15 cellular contexts compared by ENCODE assay signal in the genomic region with DNA sequence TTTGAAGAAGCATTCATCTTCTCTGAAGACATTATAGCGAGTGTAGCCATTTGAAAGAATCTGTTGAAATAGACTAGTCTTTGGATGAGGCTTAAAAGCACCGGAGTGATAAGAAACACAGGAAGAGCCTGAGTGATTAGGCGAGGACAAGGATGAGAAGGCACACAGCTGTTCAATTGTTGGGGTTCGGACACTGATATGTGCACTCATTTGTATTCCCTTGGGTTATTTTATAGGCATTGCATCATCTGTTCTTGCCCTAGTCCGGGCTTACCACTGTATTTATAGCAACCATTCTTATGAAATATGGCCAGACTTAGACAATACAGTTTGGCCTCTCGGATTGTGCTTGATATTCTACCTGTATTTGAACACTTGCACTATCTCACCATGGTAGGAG.
"Had no signal": no experiment of that assay in that cellular context is flagged by ENCODE, and none has a peak within 500 bp of the region (broad histone marks: within the 10 kb centered on the region; RNA-seq: fewer than 3 reads in every experiment).

No MANE protein-coding gene starts in this region.

- DNase-seq: activated B cell treated with CpG ODN at 0.5 μM for 24 hours; activated CD4-positive, alpha-beta T cell treated with anti-CD3 and anti-CD28 coated beads for 48 hours; activated CD8-positive, alpha-beta memory T cell treated with anti-CD3 and anti-CD28 coated beads, Interleukin-2, amount 50 U/mL, for 48 hours; activated CD8-positive, alpha-beta T cell treated with anti-CD3 and anti-CD28 coated beads, Interleukin-2, amount 10 ng/mL, durations not matched to agents 7 days and 5 days; activated gamma-delta T cell treated with Interleukin-2 at 50 U/mL for 16 hours; amygdala; body of pancreas; central memory CD4-positive, alpha-beta T cell; colonic mucosa; foreskin keratinocyte; mesendoderm; nucleus accumbens; stimulated activated CD4-positive, alpha-beta T cell treated with anti-CD3 and anti-CD28 coated beads, Interleukin-4, amount 100 ng/mL, for 4 hours; stimulated activated CD8-positive, alpha-beta memory T cell treated with anti-CD3 and anti-CD28 coated beads, Interleukin-4, amount 100 ng/mL, for 48 hours; stimulated activated naive CD4-positive, alpha-beta T cell treated with Interleukin-2 at 50 U/mL for 16 hours had no signal
